Comparison of ENCODE assay signal across 7 cellular contexts in genomic region chr2:131332709-131333108, GRCh38. TPM values are rescaled to one million over a fixed set of nuclear protein-coding genes. Genes with fewer than 3 reads are reported as not detected.
"Had no signal": no experiment of that assay in that cellular context is flagged by ENCODE, and none has a peak within 500 bp of the region (broad histone marks: within the 10 kb centered on the region; RNA-seq: fewer than 3 reads in every experiment).

No MANE protein-coding gene starts in this region.

RNA-seq across cellular contexts. Expression of gene RAB6D, which starts 31.3 kb away (rescaled TPM):
- total RNA-seq: subcutaneous adipose tissue, thoracic aorta, thyroid gland, tibial nerve, upper lobe of right lung, vagina had no signal
- polyA plus RNA-seq: stomach had no signal
